Comparison of ENCODE assay signal across 26 cellular contexts in the genomic region with DNA sequence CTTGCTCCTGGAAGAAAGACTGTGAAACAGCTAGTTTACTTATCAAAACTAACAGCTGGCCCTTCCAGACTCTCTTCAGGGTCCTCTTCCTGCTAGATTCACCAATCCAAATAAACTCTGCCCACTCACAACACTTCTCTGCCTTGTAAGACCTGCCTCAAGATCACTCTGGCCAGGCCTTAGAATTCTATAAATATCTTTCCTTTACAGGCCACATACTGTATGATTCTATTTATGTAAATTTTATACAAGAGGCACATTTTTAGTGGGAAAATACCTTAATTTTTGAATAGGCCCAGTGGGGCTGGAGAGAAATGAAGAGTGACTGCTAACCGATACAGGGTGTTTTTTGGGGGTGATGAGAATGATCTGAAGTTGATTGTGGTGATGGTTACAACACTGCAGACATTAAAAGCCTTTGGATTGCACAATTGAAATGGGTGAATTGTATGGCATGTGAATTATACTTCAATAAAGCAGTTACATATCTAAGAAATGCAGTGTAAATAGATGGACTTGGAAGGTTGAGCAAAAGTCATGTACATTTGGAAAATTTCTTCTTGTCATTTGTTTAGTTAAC.
DNase-seq lines count a peak whose midpoint lies in the region; ATAC-seq, FAIRE-seq and TF ChIP-seq lines count a peak whose summit lies in the region.
"Had no signal": no experiment of that assay in that cellular context is flagged by ENCODE, and none has a peak within 500 bp of the region (broad histone marks: within the 10 kb centered on the region; RNA-seq: fewer than 3 reads in every experiment).

No MANE protein-coding gene starts in this region.

- intact Hi-C loops in GM12878 (cut with micrococcal nuclease; ENCODE audit: unreplicated experiment) = no loop called here

- POLR2A ChIA-PET in GM12878 (lab: Charles Lee) = interaction anchor here (0.7 kb wide), 1 partner anchor 21 kb away, joined by 3 read pairs; no protein-coding TSS in a partner anchor

- H3K4me1 ChIP-seq in GM12878 (ENCODE audit: control insufficient read depth, insufficient read depth, low read length) (no peaks in the 10 kb centered on the region), HAP-1 (no peaks in the 10 kb centered on the region)
- H3K4me1 ChIP-seq: prostate gland, suprapubic skin, vagina had no signal

- in situ Hi-C loops in GM12878 (cut with MboI) (no loop called here), HAP-1 (cut with MboI; ENCODE audit: low sequenced_read_pairs) (no loop called here)

- H3K79me2 ChIP-seq in GM12878 (ENCODE audit: control insufficient read depth, insufficient read depth, low read length) = no peaks in the 10 kb centered on the region

- H3K27me3 ChIP-seq in GM12878 (replicated peaks in 1 of 2; ENCODE audit: control insufficient read depth in 2 of 2, insufficient read depth in 2 of 2, low read length in 1 of 2) = no peaks in the 10 kb centered on the region
- no peaks in the 10 kb centered on the region for H3K27me3 ChIP-seq in HAP-1 (ENCODE audit: low read depth)
- H3K27me3 ChIP-seq: suprapubic skin, vagina had no signal

- CTCF ChIA-PET in GM12878 (lab: Yijun Ruan, JAX) = no interaction called here

- peak; percentile 7 for FAIRE-seq in GM12878 (lab: Jason Lieb, UNC)
- FAIRE-seq: TTC549 had no signal

- no peaks in the 10 kb centered on the region for H3K27me3 Mint-ChIP-seq in mesothelial cell of epicardium (ENCODE audit: low read depth)

- no peak overlapping the region for H3K4me3 Mint-ChIP-seq in mesothelial cell of epicardium
- H3K4me3 Mint-ChIP-seq: H9, neural crest cell had no signal

- TF ChIP-seq RAD21 in GM12878 (IDR thresholded peaks at IDR 0.05; ENCODE audit: insufficient read depth, low read depth, low read length) = no peak

- no peaks in the 10 kb centered on the region for H3K36me3 Mint-ChIP-seq in mesothelial cell of epicardium

- no peak overlapping the region for H3K9ac ChIP-seq in GM12878 (ENCODE audit: control insufficient read depth, insufficient read depth, low read length)
- H3K9ac ChIP-seq: KMS-11 had no signal

- TF ChIP-seq POLR2A in GM12878 (IDR thresholded peaks at IDR 0.05; ENCODE audit: low read depth, low read length) = no peak

- H3K36me3 ChIP-seq in GM12878 (ENCODE audit: control insufficient read depth in 2 of 2, insufficient read depth in 2 of 2, low read length in 1 of 2) (no peaks in the 10 kb centered on the region), HAP-1 (replicated peaks) (no peaks in the 10 kb centered on the region)
- H3K36me3 ChIP-seq: prostate gland, suprapubic skin, vagina had no signal

- H3K4me3 ChIP-seq in GM12878 (no peak overlapping the region), HAP-1 (no peak overlapping the region)
- H3K4me3 ChIP-seq: prostate gland, suprapubic skin, vagina had no signal

- H2AFZ ChIP-seq in GM12878 (ENCODE audit: control insufficient read depth, low read depth, low read length) = no peak overlapping the region

- H3K27ac ChIP-seq in GM12878 (ENCODE audit: control insufficient read depth, insufficient read depth) = no peak overlapping the region
- H3K27ac ChIP-seq: C4-2B, KMS-11, prostate gland, suprapubic skin, vagina had no signal

- H3K9me3 Mint-ChIP-seq in mesothelial cell of epicardium = peaks cover 4% of the 10 kb centered on the region
- H3K9me3 Mint-ChIP-seq: H9, neural crest cell had no signal

- peaks cover 14% of the 10 kb centered on the region for H3K4me1 Mint-ChIP-seq in mesothelial cell of epicardium

- ATAC-seq in GM12878 = no peak; the same call in 2 of the 3 replicates
- ATAC-seq in HG02588 (IDR thresholded peaks at IDR 0.05; ENCODE audit: unreplicated experiment) = no peak
- ATAC-seq: left cardiac atrium had no signal

- peak overlapping the region; percentile 54 for H3K27ac Mint-ChIP-seq in mesothelial cell of epicardium
- H3K27ac Mint-ChIP-seq: H9 had no signal

- H3K4me2 ChIP-seq in GM12878 (ENCODE audit: control insufficient read depth, insufficient read depth) = no peak overlapping the region
- H3K4me2 ChIP-seq: KMS-11 had no signal

- SMC1A ChIA-PET in GM12878 (lab: Charles Lee; ENCODE audit: uncharacterized antibody, unreplicated experiment) = no interaction called here

- RAD21 ChIA-PET in GM12878 (lab: Charles Lee; ENCODE audit: unreplicated experiment) = no interaction called here

- BruUV-seq in GM12878 (replicated peaks; lab: Mats Ljungman, UMichigan) = no TSS peak

- WGBS in GM12878 (ENCODE audit: insufficient coverage, insufficient replicate concordance, low lambda C conversion rate, missing lambda C conversion rate) = 67% methylated on average over 1 of the region's 1 CpG

- TF ChIP-seq CTCF in GM12878 (IDR thresholded peaks at IDR 0.05 in 2 of 3, conservative IDR thresholded peaks at IDR 0.05 in 1 of 3; ENCODE audit: control insufficient read depth in 2 of 3, extremely low read depth in 1 of 3, insufficient read depth in 1 of 3, low read depth in 3 of 3, low read length in 3 of 3) (no peak), mesothelial cell of epicardium (IDR thresholded peaks at IDR 0.05; ENCODE audit: unreplicated experiment) (no peak)

- DNase-seq in DMS53 (lab: John Stamatoyannopoulos, UW) = peak; percentile 34
- peak; percentile 9 to 39 for DNase-seq in NOMO-1 (lab: John Stamatoyannopoulos, UW; ENCODE audit: unreplicated experiment in 2 of 2)
- no peak for DNase-seq in GM12878 (ENCODE audit: low read depth, low spot score)
- no peak for DNase-seq in mesothelial cell of epicardium (ENCODE audit: low spot score in 2 of 2, unreplicated experiment in 2 of 2)
- no peak for DNase-seq in HAP-1 (ENCODE audit: low spot score in 2 of 2)
- no peak for DNase-seq in activated CD8-positive, alpha-beta memory T cell treated with anti-CD3 and anti-CD28 coated beads, Interleukin-2, amount 50 U/mL, for 48 hours
- DNase-seq in HPDE6-E6E7 (ENCODE audit: extremely low spot score) = no peak
- DNase-seq: activated CD4-positive, alpha-beta T cell treated with anti-CD3 and anti-CD28 coated beads for 4 hours; activated naive CD4-positive, alpha-beta T cell treated with anti-CD3 and anti-CD28 coated beads, Interleukin-2, amount 50 U/mL, for 16 hours; dermis blood vessel endothelial cell; H9; head of caudate nucleus; left cardiac atrium; NCI-H1092 treated with DMSO at 0.1 percent for 48 hours; NCI-H2081; NCI-H510A; NK-92 treated with Interleukin-12 subunit alpha and Interleukin-12 subunit beta, amount 100 ng/mL, for 24 hours; stimulated activated CD4-positive, alpha-beta T cell treated with anti-CD3 and anti-CD28 coated beads, Interleukin-1b, Interleukin-23, amount 100 ng/mL, for 48 hours had no signal

- no peaks in the 10 kb centered on the region for H4K20me1 ChIP-seq in GM12878 (ENCODE audit: control insufficient read depth, insufficient read depth)

- H3K9me3 ChIP-seq in GM12878 (replicated peaks; ENCODE audit: control insufficient read depth, insufficient read depth, low read length) = no peaks in the 10 kb centered on the region
- H3K9me3 ChIP-seq in HAP-1 = no peaks in the 10 kb centered on the region
- H3K9me3 ChIP-seq: prostate gland, suprapubic skin, vagina had no signal

- no peak for TF ChIP-seq EP300 in GM12878 (IDR thresholded peaks at IDR 0.05; ENCODE audit: borderline replicate concordance in 1 of 2, control insufficient read depth in 1 of 2, low read depth in 2 of 2, low read length in 2 of 2)

TF ChIP-seq in GM12878, 131 proteins besides CTCF, POLR2A, EP300 and RAD21:
- TF ChIP-seq, protein P1, sequence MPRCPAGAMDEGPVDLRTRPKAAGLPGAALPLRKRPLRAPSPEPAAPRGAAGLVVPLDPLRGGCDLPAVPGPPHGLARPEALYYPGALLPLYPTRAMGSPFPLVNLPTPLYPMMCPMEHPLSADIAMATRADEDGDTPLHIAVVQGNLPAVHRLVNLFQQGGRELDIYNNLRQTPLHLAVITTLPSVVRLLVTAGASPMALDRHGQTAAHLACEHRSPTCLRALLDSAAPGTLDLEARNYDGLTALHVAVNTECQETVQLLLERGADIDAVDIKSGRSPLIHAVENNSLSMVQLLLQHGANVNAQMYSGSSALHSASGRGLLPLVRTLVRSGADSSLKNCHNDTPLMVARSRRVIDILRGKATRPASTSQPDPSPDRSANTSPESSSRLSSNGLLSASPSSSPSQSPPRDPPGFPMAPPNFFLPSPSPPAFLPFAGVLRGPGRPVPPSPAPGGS (IDR thresholded peaks at IDR 0.05; ENCODE audit: borderline replicate concordance, insufficient read depth, low read depth, low read length, poor library complexity, severe bottlenecking) = no peak
- TF ChIP-seq HDAC2 (IDR thresholded peaks at IDR 0.05) (no peak), TAF1 (IDR thresholded peaks at IDR 0.05; ENCODE audit: borderline replicate concordance, low read depth, low read length) (no peak), KAT2A (conservative IDR thresholded peaks at IDR 0.05; ENCODE audit: control insufficient read depth, low read depth, low read length) (no peak), WRNIP1 (IDR thresholded peaks at IDR 0.05; ENCODE audit: borderline replicate concordance, low read depth, low read length) (no peak)
- TF ChIP-seq, protein P2, sequence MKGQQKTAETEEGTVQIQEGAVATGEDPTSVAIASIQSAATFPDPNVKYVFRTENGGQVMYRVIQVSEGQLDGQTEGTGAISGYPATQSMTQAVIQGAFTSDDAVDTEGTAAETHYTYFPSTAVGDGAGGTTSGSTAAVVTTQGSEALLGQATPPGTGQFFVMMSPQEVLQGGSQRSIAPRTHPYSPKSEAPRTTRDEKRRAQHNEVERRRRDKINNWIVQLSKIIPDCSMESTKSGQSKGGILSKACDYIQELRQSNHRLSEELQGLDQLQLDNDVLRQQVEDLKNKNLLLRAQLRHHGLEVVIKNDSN (IDR thresholded peaks at IDR 0.05; ENCODE audit: borderline replicate concordance, extremely low read length, insufficient read depth, low read depth, low read length) = no peak

Comparison
In these comparisons a context has a peak if more than half of its experiments do, and no peak if none do; other contexts are left out.
1. DNase-seq: peak in DMS53 (single experiment) and NOMO-1 (2 of 2); none in GM12878 (single experiment), mesothelial cell of epicardium (0 of 2), HAP-1 (0 of 2), activated CD8-positive, alpha-beta memory T cell treated with anti-CD3 and anti-CD28 coated beads, Interleukin-2, amount 50 U/mL, for 48 hours (single experiment) and HPDE6-E6E7 (single experiment).